In genomic region chr19:12140545-12141404, GRCh38 we compare ENCODE assay signal across 8 cellular contexts. TPM values are rescaled to one million over a fixed set of nuclear protein-coding genes. Genes with fewer than 3 reads are reported as not detected.
DNase-seq lines count a peak whose midpoint lies in the region; ATAC-seq and TF ChIP-seq lines count a peak whose summit lies in the region.

No MANE protein-coding gene starts in this region.

- POLR2A ChIA-PET in BJ (lab: Charles Lee), result interaction anchor here (0.8 kb wide), 2 partner anchors 16 to 81 kb away, joined by 3 to 4 read pairs; partner anchors contain the start of gene ZNF625

- H3K27me3 Mint-ChIP-seq in natural killer cell treated with Interleukin-12 subunit alpha and Interleukin-12 subunit beta and Interleukin-15 and Interleukin-18, amount 100 ng/mL, for 72 hours, result no peaks in the 10 kb centered on the region
- H3K27me3 Mint-ChIP-seq in stimulated activated memory B cell treated with anti-CD40 and anti-IgM and Interleukin-4, amounts not matched to agents 10 μg/mL and 1 μg/mL and 100 μg/mL, for 72 hours, result no peaks in the 10 kb centered on the region

- H3K4me3 ChIP-seq in BJ (ENCODE audit: low read depth, low read length) (peak overlapping the region; percentile 78), fibroblast of mammary gland (ENCODE audit: control insufficient read depth, low read depth, low read length) (peak overlapping the region; percentile 66)

- H3K36me3 ChIP-seq in BJ (ENCODE audit: control insufficient read depth, insufficient read depth, low read length) (peaks cover 11% of the 10 kb centered on the region), KOPT-K1 (ENCODE audit: insufficient read depth, low read length) (peaks cover 12% of the 10 kb centered on the region)

- peaks cover 9% of the 10 kb centered on the region for H3K9me3 ChIP-seq in KOPT-K1 (ENCODE audit: insufficient read depth, low read length, poor library complexity, severe bottlenecking)

- peaks cover 7% of the 10 kb centered on the region for H3K9me3 Mint-ChIP-seq in natural killer cell treated with Interleukin-12 subunit alpha and Interleukin-12 subunit beta and Interleukin-15 and Interleukin-18, amount 100 ng/mL, for 72 hours
- H3K9me3 Mint-ChIP-seq in stimulated activated memory B cell treated with anti-CD40 and anti-IgM and Interleukin-4, amounts not matched to agents 10 μg/mL and 1 μg/mL and 100 μg/mL, for 72 hours, result peaks cover 7% of the 10 kb centered on the region

- H3K4me1 Mint-ChIP-seq in natural killer cell treated with Interleukin-12 subunit alpha and Interleukin-12 subunit beta and Interleukin-15 and Interleukin-18, amount 100 ng/mL, for 72 hours (ENCODE audit: low read depth in 2 of 2), result peaks cover 25 to 27% of the 10 kb centered on the region in 2 donors
- peaks cover 44% of the 10 kb centered on the region for H3K4me1 Mint-ChIP-seq in stimulated activated memory B cell treated with anti-CD40 and anti-IgM and Interleukin-4, amounts not matched to agents 10 μg/mL and 1 μg/mL and 100 μg/mL, for 72 hours

- TF ChIP-seq CTCF in BJ (IDR thresholded peaks at IDR 0.05; ENCODE audit: insufficient read depth, low read depth, low read length), result peak; percentile 93
- peak; percentile 89 for TF ChIP-seq CTCF in fibroblast of mammary gland (conservative IDR thresholded peaks at IDR 0.05; ENCODE audit: control insufficient read depth, insufficient read depth, low read depth, low read length)

- CTCF ChIA-PET in BJ (lab: Yijun Ruan, JAX), result interaction anchor here (0.6 to 6.2 kb wide), 35 partner anchors 9 to 581 kb away, joined by 3 to 70 read pairs (median 4); partner anchors contain the start of genes ZNF136, ZNF491, ZNF625 and ZNF700

- H3K27ac Mint-ChIP-seq in natural killer cell treated with Interleukin-12 subunit alpha and Interleukin-12 subunit beta and Interleukin-15 and Interleukin-18, amount 100 ng/mL, for 72 hours, result peak overlapping the region; percentile 6 to 70
- peak overlapping the region; percentile 83 for H3K27ac Mint-ChIP-seq in stimulated activated memory B cell treated with anti-CD40 and anti-IgM and Interleukin-4, amounts not matched to agents 10 μg/mL and 1 μg/mL and 100 μg/mL, for 72 hours

- H3K27ac ChIP-seq in KOPT-K1 (ENCODE audit: low read depth, low read length, poor library complexity, severe bottlenecking), result peak overlapping the region; percentile 80

- no peaks in the 10 kb centered on the region for H3K27me3 ChIP-seq in BJ (ENCODE audit: control insufficient read depth, insufficient read depth, low read length)

- H3K4me3 Mint-ChIP-seq in natural killer cell treated with Interleukin-12 subunit alpha and Interleukin-12 subunit beta and Interleukin-15 and Interleukin-18, amount 100 ng/mL, for 72 hours, result peak overlapping the region; percentile 84
- peak overlapping the region; percentile 98 for H3K4me3 Mint-ChIP-seq in stimulated activated memory B cell treated with anti-CD40 and anti-IgM and Interleukin-4, amounts not matched to agents 10 μg/mL and 1 μg/mL and 100 μg/mL, for 72 hours

- ATAC-seq in GM19395 (IDR thresholded peaks at IDR 0.05; ENCODE audit: unreplicated experiment), result peak; percentile 19
- peak; percentile 71 to 78 for ATAC-seq in natural killer cell treated with Interleukin-12 subunit alpha and Interleukin-12 subunit beta and Interleukin-15 and Interleukin-18, amount 100 ng/mL, for 72 hours
- ATAC-seq in stimulated activated memory B cell treated with anti-CD40 and anti-IgM and Interleukin-4, amounts not matched to agents 10 μg/mL and 1 μg/mL and 100 μg/mL, for 72 hours, result peak; percentile 82

- peak; percentile 25 for DNase-seq in BJ (ENCODE audit: low read depth)
- peak; percentile 89 for DNase-seq in RKO (ENCODE audit: low spot score)
- peak; percentile 71 to 73 for DNase-seq in activated T-helper 1 cell treated with anti-CD3 and anti-CD28 coated beads, Interleukin-2, amount 50 U/mL, for 16 hours (ENCODE audit: low read depth in 1 of 2, low spot score in 1 of 2)
- peak; percentile 86 for DNase-seq in fibroblast of mammary gland (ENCODE audit: low read depth)
- peak; percentile 83 for DNase-seq in natural killer cell treated with Interleukin-12 subunit alpha and Interleukin-12 subunit beta and Interleukin-15 and Interleukin-18, amount 100 ng/mL, for 72 hours (ENCODE audit: low spot score)

- H3K36me3 Mint-ChIP-seq in natural killer cell treated with Interleukin-12 subunit alpha and Interleukin-12 subunit beta and Interleukin-15 and Interleukin-18, amount 100 ng/mL, for 72 hours, result peaks cover 14% of the 10 kb centered on the region
- H3K36me3 Mint-ChIP-seq in stimulated activated memory B cell treated with anti-CD40 and anti-IgM and Interleukin-4, amounts not matched to agents 10 μg/mL and 1 μg/mL and 100 μg/mL, for 72 hours, result peaks cover 19% of the 10 kb centered on the region

RNA-seq across cellular contexts. Expression of gene ZNF20, which starts 0.6 kb away (rescaled TPM):
- polyA plus RNA-seq in BJ (2011; rRNA removed), result 2.1 and 2.8 TPM in 2 replicates
- polyA minus RNA-seq in BJ (2011; rRNA and poly(A)+ RNA removed), result 4.1 and 4.4 TPM in 2 replicates
- total RNA-seq in natural killer cell treated with Interleukin-12 subunit alpha and Interleukin-12 subunit beta and Interleukin-15 and Interleukin-18, amount 100 ng/mL, for 72 hours, result 1 to 10 TPM; 2.7 to 4.4 TPM

RNA-seq across cellular contexts. Expression of gene ZNF625, which starts 15.8 kb away (rescaled TPM):
- polyA plus RNA-seq in BJ (2011; rRNA removed), result 1.5 and 2.2 TPM in 2 replicates
- polyA minus RNA-seq in BJ (2011; rRNA and poly(A)+ RNA removed), result 4.2 and 9.3 TPM in 2 replicates
- total RNA-seq in natural killer cell treated with Interleukin-12 subunit alpha and Interleukin-12 subunit beta and Interleukin-15 and Interleukin-18, amount 100 ng/mL, for 72 hours, result 1 to 10 TPM; 5.1 to 7.8 TPM

RNA-seq across cellular contexts. Expression of gene ZNF136, which starts 22.1 kb away (rescaled TPM):
- 1.5 and 2.8 TPM in 2 replicates for polyA plus RNA-seq in BJ (2011; rRNA removed)
- 2.9 and 3.8 TPM in 2 replicates for polyA minus RNA-seq in BJ (2011; rRNA and poly(A)+ RNA removed)
- 10 to 100 TPM; 12.1 to 20.9 TPM for total RNA-seq in natural killer cell treated with Interleukin-12 subunit alpha and Interleukin-12 subunit beta and Interleukin-15 and Interleukin-18, amount 100 ng/mL, for 72 hours

Comparison
In these comparisons a context has a peak if more than half of its experiments do, and no peak if none do; other contexts are left out.
1. Peak in every context shown above with its lines: DNase-seq, ATAC-seq, H3K4me3 ChIP-seq and H3K27ac ChIP-seq.
2. DNase-seq: peak in every context shown above with its lines; median percentile 89 in RKO; 86 in fibroblast of mammary gland; 83 in natural killer cell treated with Interleukin-12 subunit alpha and Interleukin-12 subunit beta and Interleukin-15 and Interleukin-18, amount 100 ng/mL, for 72 hours; 72 in activated T-helper 1 cell treated with anti-CD3 and anti-CD28 coated beads, Interleukin-2, amount 50 U/mL, for 16 hours; 25 in BJ.
3. ATAC-seq: peak in every context shown above with its lines; median percentile 82 in stimulated activated memory B cell treated with anti-CD40 and anti-IgM and Interleukin-4, amounts not matched to agents 10 μg/mL and 1 μg/mL and 100 μg/mL, for 72 hours; 74 in natural killer cell treated with Interleukin-12 subunit alpha and Interleukin-12 subunit beta and Interleukin-15 and Interleukin-18, amount 100 ng/mL, for 72 hours; 19 in GM19395.